23 cellular contexts compared by ENCODE assay signal in the genomic region with DNA sequence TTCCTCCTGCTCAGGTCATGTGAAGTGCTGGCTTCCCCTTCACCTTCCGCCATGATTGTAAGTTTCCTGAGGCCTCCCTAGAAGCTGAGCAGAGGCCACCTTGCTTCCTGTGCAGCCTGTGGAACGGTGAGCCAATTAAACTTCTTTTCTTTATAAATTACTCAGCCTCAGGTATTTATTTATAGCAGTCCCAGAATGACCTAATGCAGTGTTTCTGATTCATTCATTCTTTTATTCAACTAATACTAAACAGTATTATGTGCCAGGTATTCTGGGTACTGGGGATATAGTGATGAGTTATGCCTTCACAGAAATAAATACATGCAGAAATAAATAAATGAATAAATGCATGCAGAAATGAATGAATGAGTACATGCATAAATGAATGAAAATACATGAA.
"Had no signal": no experiment of that assay in that cellular context is flagged by ENCODE, and none has a peak within 500 bp of the region (broad histone marks: within the 10 kb centered on the region; RNA-seq: fewer than 3 reads in every experiment).

No MANE protein-coding gene starts in this region.

- FAIRE-seq: islet of Langerhans, kidney had no signal

- ATAC-seq: natural killer cell treated with Interleukin-12 subunit alpha and Interleukin-12 subunit beta and Interleukin-15 and Interleukin-18, amount 100 ng/mL, for 72 hours; right lobe of liver; stimulated activated memory B cell treated with anti-CD40 and anti-IgM and Interleukin-4, amounts not matched to agents 10 μg/mL and 1 μg/mL and 100 μg/mL, for 72 hours; stimulated activated naive CD8-positive, alpha-beta T cell treated with anti-CD3 and anti-CD28 coated beads, Interleukin-15, amount 100 ng/mL, for 72 hours had no signal

- H3K4me2 ChIP-seq: smooth muscle cell had no signal

- H3K9me3 ChIP-seq: left ventricle myocardium inferior, ovary, right atrium auricular region, right lobe of liver, tibial nerve, uterus had no signal

- H3K27ac ChIP-seq: left ventricle myocardium inferior, ovary, right atrium auricular region, right lobe of liver, tibial nerve, uterus had no signal

- H3K4me3 ChIP-seq: left ventricle myocardium inferior, lung, ovary, right atrium auricular region, right lobe of liver, smooth muscle cell, tibial nerve, uterus had no signal

- H3K27me3 ChIP-seq: ovary, right atrium auricular region, right lobe of liver, tibial nerve, uterus had no signal

- H3K36me3 ChIP-seq: left ventricle myocardium inferior, ovary, right atrium auricular region, right lobe of liver, tibial nerve, uterus had no signal

- H3K4me1 ChIP-seq: left ventricle myocardium inferior, right atrium auricular region, right lobe of liver, tibial nerve, uterus had no signal

- DNase-seq: hypothalamus; immature natural killer cell; kidney; left ventricle myocardium inferior; mesendoderm; naive B cell; ovary; right lobe of liver; stimulated activated CD4-positive, alpha-beta T cell treated with anti-CD3 and anti-CD28 coated beads, Interleukin-1b, Interleukin-23, amount 100 ng/mL, for 48 hours; stimulated activated CD4-positive, alpha-beta T cell treated with anti-CD3 and anti-CD28 coated beads, Interleukin-2, amount 100 ng/mL, for 48 hours; stimulated activated CD4-positive, alpha-beta T cell treated with anti-CD3 and anti-CD28 coated beads, Interleukin-4, amount 100 ng/mL, for 4 hours; stimulated activated CD8-positive, alpha-beta memory T cell treated with anti-CD3 and anti-CD28 coated beads, Interleukin-4, amount 100 ng/mL, for 48 hours; stimulated activated naive CD4-positive, alpha-beta T cell treated with Interleukin-2 at 50 U/mL for 16 hours; stimulated activated naive CD8-positive, alpha-beta T cell treated with anti-CD3 and anti-CD28 coated beads, Interleukin-15, amount 100 ng/mL, for 72 hours; substantia nigra; uterus had no signal
